9 cellular contexts compared by ENCODE assay signal in the genomic region with DNA sequence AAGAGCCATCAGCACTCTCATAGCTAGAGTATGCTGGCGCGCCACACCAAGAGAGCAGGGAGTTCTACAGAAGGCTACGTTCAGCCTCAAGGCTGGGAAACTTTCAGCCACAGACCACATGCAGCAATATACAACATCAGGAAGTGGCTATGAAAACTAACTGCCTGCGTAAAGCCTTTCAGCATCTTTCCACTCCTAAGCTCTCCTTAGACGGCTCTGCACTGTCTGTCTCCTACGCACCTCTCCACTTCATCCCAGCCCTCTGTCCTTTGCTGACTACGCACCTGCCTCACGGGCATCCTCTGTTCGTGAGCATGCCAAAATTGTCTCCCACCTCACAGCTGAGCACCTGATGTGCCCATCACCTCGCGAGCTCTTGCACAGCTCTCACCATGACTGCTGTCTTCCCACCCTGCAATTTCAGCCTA. TPM values are rescaled to one million over a fixed set of nuclear protein-coding genes. Genes with fewer than 3 reads are reported as not detected.
DNase-seq lines count a peak whose midpoint lies in the region; ATAC-seq, FAIRE-seq and TF ChIP-seq lines count a peak whose summit lies in the region.
"Had no signal": no experiment of that assay in that cellular context is flagged by ENCODE, and none has a peak within 500 bp of the region (broad histone marks: within the 10 kb centered on the region; RNA-seq: fewer than 3 reads in every experiment).

No MANE protein-coding gene starts in this region.

- H3K27ac Mint-ChIP-seq in effector memory CD8-positive, alpha-beta T cell: peak overlapping the region; percentile 46 to 83
- no peak overlapping the region for H3K27ac Mint-ChIP-seq in endodermal cell

- peaks cover 11 to 14% of the 10 kb centered on the region in 2 donors for H3K4me1 Mint-ChIP-seq in effector memory CD8-positive, alpha-beta T cell (ENCODE audit: low read depth in 2 of 2)
- H3K4me1 Mint-ChIP-seq in endodermal cell: no peaks in the 10 kb centered on the region

- H3K36me3 ChIP-seq in endodermal cell (ENCODE audit: control insufficient read depth, insufficient read depth, low read length): peaks cover 56% of the 10 kb centered on the region

- H3K27me3 Mint-ChIP-seq in effector memory CD8-positive, alpha-beta T cell: no peaks in the 10 kb centered on the region
- H3K27me3 Mint-ChIP-seq in endodermal cell (ENCODE audit: insufficient read depth): no peaks in the 10 kb centered on the region

- no peak for TF ChIP-seq CTCF in endodermal cell (conservative IDR thresholded peaks at IDR 0.05)

- peaks cover 53% of the 10 kb centered on the region for H3K36me3 Mint-ChIP-seq in effector memory CD8-positive, alpha-beta T cell (ENCODE audit: insufficient read depth)
- H3K36me3 Mint-ChIP-seq in endodermal cell (ENCODE audit: low read depth): peaks cover 58% of the 10 kb centered on the region

- no peak overlapping the region for H3K4me3 ChIP-seq in endodermal cell (ENCODE audit: low read length)

- no peak overlapping the region for H3K9ac ChIP-seq in endodermal cell (ENCODE audit: extremely low read depth, low read length, poor library complexity, severe bottlenecking)

- H3K4me3 Mint-ChIP-seq in effector memory CD8-positive, alpha-beta T cell: peak overlapping the region; percentile 45 to 57
- no peak overlapping the region for H3K4me3 Mint-ChIP-seq in endodermal cell

- peak; percentile 81 for ATAC-seq in HG02852 (IDR thresholded peaks at IDR 0.05; ENCODE audit: unreplicated experiment)
- peak; percentile 98 for ATAC-seq in effector memory CD8-positive, alpha-beta T cell (replicated peaks)

- H3K27me3 ChIP-seq in endodermal cell (ENCODE audit: control insufficient read depth, insufficient read depth, low read length, poor library complexity, severe bottlenecking): no peaks in the 10 kb centered on the region

- DNase-seq in activated CD4-positive, alpha-beta T cell treated with anti-CD3 and anti-CD28 coated beads for 48 hours: peak; percentile 71
- DNase-seq in effector memory CD8-positive, alpha-beta T cell: peak; percentile 36 to 47 (median 44)
- DNase-seq in stimulated activated naive CD4-positive, alpha-beta T cell treated with Interleukin-2 at 50 U/mL for 16 hours (lab: John Stamatoyannopoulos, UW): peak; percentile 40
- DNase-seq in endodermal cell (no peak), frontal cortex (ENCODE audit: low spot score in 2 of 2) (no peak), NCI-H446 treated with DMSO at 0.1 percent for 48 hours (lab: John Stamatoyannopoulos, UW) (no peak), COR-L47 (lab: John Stamatoyannopoulos, UW) (no peak)

- H3K27ac ChIP-seq in endodermal cell (ENCODE audit: low read depth, low read length): no peak overlapping the region

- H3K4me1 ChIP-seq in endodermal cell (ENCODE audit: control insufficient read depth, insufficient read depth, low read length): no peaks in the 10 kb centered on the region

- H3K9me3 ChIP-seq in endodermal cell (ENCODE audit: control insufficient read depth, low read length): no peaks in the 10 kb centered on the region

- no peaks in the 10 kb centered on the region for H3K9me3 Mint-ChIP-seq in effector memory CD8-positive, alpha-beta T cell
- no peaks in the 10 kb centered on the region for H3K9me3 Mint-ChIP-seq in endodermal cell

- FAIRE-seq in frontal cortex (lab: Jason Lieb, UNC): no peak
- FAIRE-seq: islet of Langerhans had no signal

- 94 to 95% methylated on average over 9 to 11 of the region's 11 CpGs for WGBS in endodermal cell (ENCODE audit: insufficient coverage in 1 of 2, insufficient read length in 1 of 2), 2 experiments

RNA-seq across cellular contexts. Expression of gene MPHOSPH9, which starts 9.7 kb away (rescaled TPM):
- 10 to 100 TPM; 68.4 to 85.3 TPM for total RNA-seq in endodermal cell
- 50.8 TPM for polyA plus RNA-seq in endodermal cell (2013, experiment 1 of 2)
- 62.6 TPM for polyA plus RNA-seq in endodermal cell (2013, experiment 2 of 2)
- total RNA-seq in frontal cortex: 96.2 TPM

RNA-seq across cellular contexts. Expression of gene MTRFR, which starts 10.0 kb away (rescaled TPM):
- total RNA-seq in endodermal cell: 10 to 100 TPM; 16.2 to 19.3 TPM
- 14.1 TPM for polyA plus RNA-seq in endodermal cell (2013, experiment 1 of 2)
- polyA plus RNA-seq in endodermal cell (2013, experiment 2 of 2): 17.1 TPM
- total RNA-seq in frontal cortex: 20.4 TPM

RNA-seq across cellular contexts. Expression of gene CDK2AP1, which starts 48.4 kb away (rescaled TPM):
- 100 to 1,000 TPM; 102 to 127 TPM for total RNA-seq in endodermal cell
- 197 TPM for polyA plus RNA-seq in endodermal cell (2013, experiment 1 of 2)
- 198 TPM for polyA plus RNA-seq in endodermal cell (2013, experiment 2 of 2)
- total RNA-seq in frontal cortex: 68.1 TPM

Comparison
In these comparisons a context has a peak if more than half of its experiments do, and no peak if none do; other contexts are left out.
1. DNase-seq: peak in activated CD4-positive, alpha-beta T cell treated with anti-CD3 and anti-CD28 coated beads for 48 hours (single experiment), effector memory CD8-positive, alpha-beta T cell (3 of 3) and stimulated activated naive CD4-positive, alpha-beta T cell treated with Interleukin-2 at 50 U/mL for 16 hours (single experiment); none in endodermal cell (single experiment), frontal cortex (0 of 2), NCI-H446 treated with DMSO at 0.1 percent for 48 hours (single experiment) and COR-L47 (single experiment).